ENCODE assay signal across 1 cellular context in genomic region chr2:173963323-173963816, GRCh38.
TF ChIP-seq lines count a peak whose summit lies in the region.

No MANE protein-coding gene starts in this region.

TF ChIP-seq in SK-N-SH treated with all-trans-retinoic acid at 6 μM for 48 hours, 23 proteins besides CTCF, POLR2A, EP300 and RAD21 (continued from another document):
- TF ChIP-seq POU6F1 (CRISPR knock-in tag; IDR thresholded peaks at IDR 0.05; ENCODE audit: borderline replicate concordance, low read depth) = no peak
- no peak for TF ChIP-seq TOX (CRISPR knock-in tag; IDR thresholded peaks at IDR 0.05; ENCODE audit: borderline replicate concordance)
- no peak for TF ChIP-seq ZFP3 (CRISPR knock-in tag; IDR thresholded peaks at IDR 0.05)
- no peak for TF ChIP-seq GLIS3 (CRISPR knock-in tag; IDR thresholded peaks at IDR 0.05)
- TF ChIP-seq ESRRG (CRISPR knock-in tag; IDR thresholded peaks at IDR 0.05) = no peak
- TF ChIP-seq PATZ1 (CRISPR knock-in tag; IDR thresholded peaks at IDR 0.05; ENCODE audit: borderline replicate concordance) = no peak
- no peak for TF ChIP-seq ZNF70 (CRISPR knock-in tag; IDR thresholded peaks at IDR 0.05)
- TF ChIP-seq BACH2 (CRISPR knock-in tag; IDR thresholded peaks at IDR 0.05; ENCODE audit: borderline replicate concordance) = no peak
- no peak for TF ChIP-seq CSDC2 (CRISPR knock-in tag; IDR thresholded peaks at IDR 0.05)
- no peak for TF ChIP-seq OSR1 (CRISPR knock-in tag; IDR thresholded peaks at IDR 0.05)
TF ChIP-seq in SK-N-SH treated with all-trans-retinoic acid at 6 μM for 48 hours: peak in this region for 0.
